ENCODE assay signal across 22 cellular contexts in genomic region chr21:41706263-41706639, GRCh38.
A peak's percentile ranks its signal among the peaks of the same experiment; 100 is the strongest.
DNase-seq lines count a peak whose midpoint lies in the region; ATAC-seq and TF ChIP-seq lines count a peak whose summit lies in the region.
"Had no signal": no experiment of that assay in that cellular context is flagged by ENCODE, and none has a peak within 500 bp of the region (broad histone marks: within the 10 kb centered on the region; RNA-seq: fewer than 3 reads in every experiment).

No MANE protein-coding gene starts in this region.

- H2BK15ac ChIP-seq in IMR-90 (ENCODE audit: low read depth, low read length): no peak overlapping the region

- peaks cover 2% of the 10 kb centered on the region; the same call in 1 of the 2 replicates for H3K9me3 ChIP-seq in IMR-90 (ENCODE audit: control insufficient read depth, insufficient read depth, low read length)
- H3K9me3 ChIP-seq in body of pancreas: no peaks in the 10 kb centered on the region
- H3K9me3 ChIP-seq in mucosa of stomach (ENCODE audit: control insufficient read depth, low read length): no peaks in the 10 kb centered on the region
- H3K9me3 ChIP-seq: BLaER1 treated with 17β-estradiol and CSF1 and Interleukin-3, amounts not matched to agents 10 nM and 100 nM; testis had no signal

- TF ChIP-seq POLR2A in IMR-90 (IDR thresholded peaks at IDR 0.05; ENCODE audit: low read depth, low read length) (no peak), body of pancreas (IDR thresholded peaks at IDR 0.05) (no peak)

- WGBS in IMR-90 (ENCODE audit: extremely low coverage in 2 of 2, insufficient read length in 1 of 2), 2 experiments: 80% methylated on average over 1 of the region's 4 CpGs; no CpG with 5 or more reads in 1 of the 2 experiments
- 56 to 57% methylated on average over 4 of the region's 4 CpGs for WGBS in body of pancreas, 2 donors

- intact Hi-C loops in IMR-90 (cut with micrococcal nuclease) (no loop called here), body of pancreas (cut with DNase I) (no loop called here)

- H3K9me1 ChIP-seq in IMR-90 (ENCODE audit: insufficient read depth, low read length): no peaks in the 10 kb centered on the region

- BruUV-seq in IMR-90 (replicated peaks; lab: Mats Ljungman, UMichigan): no TSS peak

- POLR2A ChIA-PET in IMR-90 (lab: Charles Lee; ENCODE audit: unreplicated experiment) (no interaction called here), T-cell (lab: Charles Lee) (no interaction called here)

- no peaks in the 10 kb centered on the region for H3K79me1 ChIP-seq in IMR-90 (ENCODE audit: low read depth in 1 of 2, low read length in 2 of 2)

- H3K27me3 ChIP-seq in IMR-90 (ENCODE audit: control insufficient read depth, insufficient read depth, low read length): peaks cover 69% of the 10 kb centered on the region
- no peaks in the 10 kb centered on the region for H3K27me3 ChIP-seq in body of pancreas
- H3K27me3 ChIP-seq in mucosa of stomach (ENCODE audit: control insufficient read depth, insufficient read depth, low read length): no peaks in the 10 kb centered on the region
- H3K27me3 ChIP-seq: BLaER1 treated with 17β-estradiol and CSF1 and Interleukin-3, amounts not matched to agents 10 nM and 100 nM; testis had no signal

- no peak overlapping the region for H2AK5ac ChIP-seq in IMR-90 (ENCODE audit: low read depth, low read length)

- peak overlapping the region; percentile 66 for H2AFZ ChIP-seq in IMR-90 (replicated peaks; ENCODE audit: low read length, poor library complexity)

- TF ChIP-seq CTCF in IMR-90 (conservative IDR thresholded peaks at IDR 0.05; ENCODE audit: low read depth, low read length) (no peak), body of pancreas (IDR thresholded peaks at IDR 0.05) (no peak), GM20000 (IDR thresholded peaks at IDR 0.05; ENCODE audit: extremely low read depth, missing control alignments) (no peak)

- peaks cover 27 to 29% of the 10 kb centered on the region in 2 donors for H3K27me3 Mint-ChIP-seq in T-cell

- no peaks in the 10 kb centered on the region for H3K4me1 ChIP-seq in IMR-90 (ENCODE audit: control insufficient read depth, insufficient read depth, low read length)
- peaks cover 39% of the 10 kb centered on the region for H3K4me1 ChIP-seq in body of pancreas
- peaks cover 73% of the 10 kb centered on the region for H3K4me1 ChIP-seq in mucosa of stomach (ENCODE audit: control insufficient read depth, insufficient read depth, low read length)
- H3K4me1 ChIP-seq: testis had no signal

- H3K36me3 ChIP-seq in IMR-90 (ENCODE audit: control insufficient read depth, insufficient read depth, low read length): no peaks in the 10 kb centered on the region
- H3K36me3 ChIP-seq in body of pancreas (replicated peaks in 1 of 2; ENCODE audit: insufficient read depth in 1 of 2, low read depth in 2 of 2): no peaks in the 10 kb centered on the region
- no peaks in the 10 kb centered on the region for H3K36me3 ChIP-seq in mucosa of stomach (ENCODE audit: control insufficient read depth, insufficient read depth, low read length)
- H3K36me3 ChIP-seq: BLaER1 treated with 17β-estradiol and CSF1 and Interleukin-3, amounts not matched to agents 10 nM and 100 nM had no signal

- TF ChIP-seq RAD21 in IMR-90 (IDR thresholded peaks at IDR 0.05; ENCODE audit: low read length): no peak

- H3K4me1 Mint-ChIP-seq in T-cell: no peaks in the 10 kb centered on the region

- H3K27ac ChIP-seq in IMR-90 (ENCODE audit: insufficient read depth, low read length): no peak overlapping the region
- peak overlapping the region; percentile 45 to 73 (median 50) for H3K27ac ChIP-seq in body of pancreas
- H3K27ac ChIP-seq: BLaER1 treated with 17β-estradiol and CSF1 and Interleukin-3, amounts not matched to agents 10 nM and 100 nM; HL-60; testis had no signal

- no peak overlapping the region for H3K18ac ChIP-seq in IMR-90 (ENCODE audit: low read depth, low read length)

- H2BK5ac ChIP-seq in IMR-90 (ENCODE audit: low read depth, low read length, poor library complexity, severe bottlenecking): no peak overlapping the region

- peaks cover 0 to 3% (median 0%) of the 10 kb centered on the region in 3 donors for H3K9me3 Mint-ChIP-seq in T-cell
- H3K9me3 Mint-ChIP-seq: WTC11 had no signal

- H3K14ac ChIP-seq in IMR-90 (replicated peaks; ENCODE audit: low read depth, low read length): no peak overlapping the region

- no peak overlapping the region for H2BK20ac ChIP-seq in IMR-90 (ENCODE audit: low read depth, low read length)

- no peak overlapping the region for H2AK9ac ChIP-seq in IMR-90 (replicated peaks; ENCODE audit: low read depth, low read length, poor library complexity)

- H4K8ac ChIP-seq in IMR-90 (ENCODE audit: low read depth in 2 of 2, low read length in 2 of 2): no peak overlapping the region

- H4K91ac ChIP-seq in IMR-90 (ENCODE audit: insufficient read depth, low read depth, low read length): no peak overlapping the region

- H3K4me3 Mint-ChIP-seq in T-cell: no peak overlapping the region
- H3K4me3 Mint-ChIP-seq: activated T-helper 1 cell treated with anti-CD3 and anti-CD28 coated beads, Interleukin-12 subunit alpha, Interleukin-12 subunit beta, Interleukin-2, Interleukin-4 antibody, amounts not matched to agents 30 ng/mL and 10 ng/mL and 1 ng/mL, durations not matched to agents 14 hours and 24 hours and 36 hours; stimulated activated effector memory CD8-positive, alpha-beta T cell treated with anti-CD3 and anti-CD28 coated beads, Interleukin-12 subunit alpha, Interleukin-12 subunit beta, amount 100 ng/mL, for 72 hours; WTC11 had no signal

- no peak overlapping the region for H3K4ac ChIP-seq in IMR-90 (ENCODE audit: low read depth, low read length)

- H3K4me2 ChIP-seq in IMR-90 (ENCODE audit: low read depth, low read length): no peak overlapping the region
- H3K4me2 ChIP-seq: BLaER1 treated with 17β-estradiol and CSF1 and Interleukin-3, amounts not matched to agents 10 nM and 100 nM had no signal

- in situ Hi-C loops in IMR-90 (cut with MboI; ENCODE audit: low sequenced_read_pairs): no loop called here

- H3K27ac Mint-ChIP-seq in T-cell: no peak overlapping the region
- H3K27ac Mint-ChIP-seq: stimulated activated effector memory CD8-positive, alpha-beta T cell treated with anti-CD3 and anti-CD28 coated beads, Interleukin-12 subunit alpha, Interleukin-12 subunit beta, amount 100 ng/mL, for 72 hours had no signal

- no peak overlapping the region for H2BK120ac ChIP-seq in IMR-90 (ENCODE audit: low read depth, low read length)

- H3K4me3 ChIP-seq in IMR-90 (ENCODE audit: insufficient read depth, low read depth, low read length) (no peak overlapping the region), body of pancreas (no peak overlapping the region), mucosa of stomach (ENCODE audit: low read length) (no peak overlapping the region)
- H3K4me3 ChIP-seq: BLaER1 treated with 17β-estradiol and CSF1 and Interleukin-3, amounts not matched to agents 10 nM and 100 nM; testis had no signal

- ATAC-seq in IMR-90 (ENCODE audit: low read depth): no peak
- ATAC-seq in body of pancreas: peak; percentile 1
- no peak for ATAC-seq in T-cell (replicated peaks in 1 of 4)
- no peak for ATAC-seq in HG02588 (IDR thresholded peaks at IDR 0.05; ENCODE audit: unreplicated experiment)
- ATAC-seq: WTC11 had no signal

- no peaks in the 10 kb centered on the region for H4K20me1 ChIP-seq in IMR-90 (ENCODE audit: insufficient read depth, low read length)
- H4K20me1 ChIP-seq: BLaER1 treated with 17β-estradiol and CSF1 and Interleukin-3, amounts not matched to agents 10 nM and 100 nM had no signal

- H3K9ac ChIP-seq in IMR-90 (ENCODE audit: low read depth, low read length) (no peak overlapping the region), mucosa of stomach (ENCODE audit: low read length) (peak overlapping the region; percentile 6)
- H3K9ac ChIP-seq: BLaER1 treated with 17β-estradiol and CSF1 and Interleukin-3, amounts not matched to agents 10 nM and 100 nM had no signal

- dilution Hi-C loops in IMR-90 (cut with HindIII; ENCODE audit: low sequenced_read_pairs, unreplicated experiment): no loop called here

- H4K5ac ChIP-seq in IMR-90 (ENCODE audit: low read depth, low read length): no peak overlapping the region

- no peak overlapping the region for H3K23ac ChIP-seq in IMR-90 (ENCODE audit: low read depth, low read length)

- no peak overlapping the region for H3K56ac ChIP-seq in IMR-90 (ENCODE audit: extremely low read depth, insufficient read depth, low read length)

- no peaks in the 10 kb centered on the region for H3K36me3 Mint-ChIP-seq in T-cell
- H3K36me3 Mint-ChIP-seq: stimulated activated effector memory CD8-positive, alpha-beta T cell treated with anti-CD3 and anti-CD28 coated beads, Interleukin-12 subunit alpha, Interleukin-12 subunit beta, amount 100 ng/mL, for 72 hours; WTC11 had no signal

- DNase-seq in COLO668 (lab: John Stamatoyannopoulos, UW; ENCODE audit: unreplicated experiment): peak; percentile 64
- DNase-seq in IMR-90: no peak
- DNase-seq in body of pancreas: no peak
- DNase-seq in stimulated activated naive CD4-positive, alpha-beta T cell treated with Interleukin-2 at 50 U/mL for 16 hours (lab: John Stamatoyannopoulos, UW): no peak
- DNase-seq in T-cell: no peak
- DNase-seq in GM20000 (ENCODE audit: low spot score): no peak
- DNase-seq: activated CD4-positive, alpha-beta T cell treated with anti-CD3 and anti-CD28 coated beads, Interleukin-2, amount 50 U/mL, for 4 hours; activated naive CD4-positive, alpha-beta T cell treated with anti-CD3 and anti-CD28 coated beads, Interleukin-2, amount 50 U/mL, for 16 hours; NCI-H1105 treated with DMSO at 0.1 percent for 48 hours; NCI-H2081 treated with DMSO at 0.1 percent for 48 hours; occipital lobe; RPMI8226; stimulated activated CD4-positive, alpha-beta T cell treated with anti-CD3 and anti-CD28 coated beads, Interleukin-2, amount 100 ng/mL, for 48 hours; T-helper 9 cell; testis had no signal

- CTCF ChIA-PET in IMR-90 (lab: Yijun Ruan, JAX) (no interaction called here), T-cell (lab: Charles Lee) (no interaction called here)

TF ChIP-seq in IMR-90, 13 proteins besides CTCF, POLR2A, EP300 and RAD21 (continues in another document):
- TF ChIP-seq CHD1 (IDR thresholded peaks at IDR 0.05; ENCODE audit: low read depth, low read length) (no peak), CEBPB (IDR thresholded peaks at IDR 0.05; ENCODE audit: low read depth, low read length) (no peak), FOS (IDR thresholded peaks at IDR 0.05; ENCODE audit: low read depth, low read length) (no peak), MXI1 (IDR thresholded peaks at IDR 0.05; ENCODE audit: borderline replicate concordance, low read depth, low read length) (no peak), RCOR1 (IDR thresholded peaks at IDR 0.05; ENCODE audit: insufficient replicate concordance, low read length) (no peak), SMC3 (IDR thresholded peaks at IDR 0.05; ENCODE audit: low read depth, low read length) (no peak), USF2 (IDR thresholded peaks at IDR 0.05; ENCODE audit: low read depth, low read length) (no peak)
